13 cellular contexts compared by ENCODE assay signal in genomic region chr4:150173854-150174398, GRCh38.
DNase-seq lines count a peak whose midpoint lies in the region; ATAC-seq and TF ChIP-seq lines count a peak whose summit lies in the region.
"Had no signal": no experiment of that assay in that cellular context is flagged by ENCODE, and none has a peak within 500 bp of the region (broad histone marks: within the 10 kb centered on the region; RNA-seq: fewer than 3 reads in every experiment).

No MANE protein-coding gene starts in this region.

- no peak for TF ChIP-seq CTCF in stomach (IDR thresholded peaks at IDR 0.05)

- H3K4me3 ChIP-seq in neuron (ENCODE audit: low read length) (peak overlapping the region; percentile 46), stomach (no peak overlapping the region)

- DNase-seq in DMS79 (lab: John Stamatoyannopoulos, UW) = peak; percentile 74
- DNase-seq in NCI-H526 treated with DMSO at 0.1 percent for 48 hours (lab: John Stamatoyannopoulos, UW) = peak; percentile 53
- DNase-seq in SIG-M5 (lab: John Stamatoyannopoulos, UW) = no peak
- no peak for DNase-seq in GM19240 (ENCODE audit: insufficient read length, low spot score)
- DNase-seq in stomach = no peak
- no peak for DNase-seq in EL
- DNase-seq: activated T-cell treated with anti-CD3 and anti-CD28 coated beads for 4 hours; NCI-H2171 treated with DMSO at 0.1 percent for 48 hours; stimulated activated CD4-positive, alpha-beta T cell treated with anti-CD3 and anti-CD28 coated beads, Interleukin-2, amount 100 ng/mL, for 24 hours; stimulated activated naive B cell treated with anti-CD40 and anti-IgM and Interleukin-4, amounts not matched to agents 10 μg/mL and 1 μg/mL and 100 μg/mL, for 72 hours had no signal

- peaks cover 38% of the 10 kb centered on the region for H3K4me1 ChIP-seq in neuron (ENCODE audit: insufficient read depth, low read length)
- H3K4me1 ChIP-seq in stomach = peaks cover 0 to 15% (median 1%) of the 10 kb centered on the region in 4 donors

- no peaks in the 10 kb centered on the region for H3K27me3 ChIP-seq in neuron (ENCODE audit: insufficient read depth, low read length)
- H3K27me3 ChIP-seq in stomach = no peaks in the 10 kb centered on the region
- H3K27me3 ChIP-seq: neutrophil had no signal

- no peaks in the 10 kb centered on the region for H3K9me3 ChIP-seq in neuron (ENCODE audit: low read length)
- H3K9me3 ChIP-seq in stomach = no peaks in the 10 kb centered on the region
- H3K9me3 ChIP-seq: neutrophil had no signal

- ATAC-seq in esophagus mucosa = peak; percentile 55
- ATAC-seq: stimulated activated naive B cell treated with anti-CD40 and anti-IgM and Interleukin-4, amounts not matched to agents 10 μg/mL and 1 μg/mL and 100 μg/mL, for 72 hours had no signal

- H3K36me3 ChIP-seq in neuron (ENCODE audit: insufficient read depth, low read length) (no peaks in the 10 kb centered on the region), stomach (no peaks in the 10 kb centered on the region)
- H3K36me3 ChIP-seq: neutrophil had no signal

- TF ChIP-seq POLR2A in stomach (IDR thresholded peaks at IDR 0.05) = no peak

- H3K27ac ChIP-seq in stomach = peak overlapping the region in 2 of 5 donors; percentile 16 to 25
- H3K27ac ChIP-seq: neutrophil had no signal

- H2AFZ ChIP-seq in neuron (ENCODE audit: low read depth, low read length) = peak overlapping the region; percentile 71

- TF ChIP-seq EP300 in stomach (IDR thresholded peaks at IDR 0.05) = no peak

- WGBS in stomach, 5 donors = 65 to 74% (median 72%) methylated on average over 7 of the region's 7 CpGs

- intact Hi-C loops in stomach (cut with DNase I; ENCODE audit: low total_unique reads) = no loop called here

Comparison
In these comparisons a context has a peak if more than half of its experiments do, and no peak if none do; other contexts are left out.
1. DNase-seq: peak in DMS79 (single experiment) and NCI-H526 treated with DMSO at 0.1 percent for 48 hours (single experiment); none in SIG-M5 (single experiment), GM19240 (single experiment), stomach (single experiment) and EL (single experiment).